10 cellular contexts compared by ENCODE assay signal in genomic region chr6:116087437-116088027, GRCh38. TPM values are rescaled to one million over a fixed set of nuclear protein-coding genes. Genes with fewer than 3 reads are reported as not detected.
DNase-seq lines count a peak whose midpoint lies in the region; ATAC-seq, FAIRE-seq and TF ChIP-seq lines count a peak whose summit lies in the region.
"Had no signal": no experiment of that assay in that cellular context is flagged by ENCODE, and none has a peak within 500 bp of the region (broad histone marks: within the 10 kb centered on the region; RNA-seq: fewer than 3 reads in every experiment).

No MANE protein-coding gene starts in this region.

- TF ChIP-seq CTCF in fibroblast of the aortic adventitia (IDR thresholded peaks at IDR 0.05; ENCODE audit: insufficient read depth, low read length) = no peak

- DNase-seq in GM12891 (ENCODE audit: insufficient read length, low spot score) (no peak), fibroblast of the aortic adventitia (ENCODE audit: low read depth) (peak; percentile 47), HuH-7.5 (ENCODE audit: low spot score) (no peak), NCI-H1930 (lab: John Stamatoyannopoulos, UW) (no peak), COLO668 (lab: John Stamatoyannopoulos, UW; ENCODE audit: unreplicated experiment) (no peak), KG1 (lab: John Stamatoyannopoulos, UW) (no peak)
- DNase-seq: kidney had no signal

- ATAC-seq in GM21717 (IDR thresholded peaks at IDR 0.05; ENCODE audit: unreplicated experiment) = peak; percentile 97
- ATAC-seq in HG03565 (IDR thresholded peaks at IDR 0.05; ENCODE audit: unreplicated experiment) = peak; percentile 88
- ATAC-seq: HCT116 had no signal

- TF ChIP-seq POLR2A in GM12891 (IDR thresholded peaks at IDR 0.05; ENCODE audit: low read depth, low read length) = peak; percentile 68

- FAIRE-seq in GM12891 (lab: Jason Lieb, UNC) = peak; percentile 94
- FAIRE-seq: kidney had no signal

- no peak overlapping the region for H3K4me3 ChIP-seq in fibroblast of the aortic adventitia (ENCODE audit: low read depth, low read length)

TF ChIP-seq in GM12891, 5 proteins besides CTCF, POLR2A, EP300 and RAD21:
- 0 out of 2 replicates have a peak, but pooled peaks have one; percentile 52 for TF ChIP-seq POU2F2 (IDR thresholded peaks at IDR 0.05; ENCODE audit: low read depth, low read length)
- peak; percentile 61; the same call in 1 of the 2 replicates for TF ChIP-seq POLR2AphosphoS5 (IDR thresholded peaks at IDR 0.05; ENCODE audit: low read depth, low read length)
- no peak for TF ChIP-seq PAX5 (IDR thresholded peaks at IDR 0.05; ENCODE audit: insufficient read depth, low read length, severe bottlenecking)
- peak; percentile 97 for TF ChIP-seq SPI1 (IDR thresholded peaks at IDR 0.05; ENCODE audit: low read depth, low read length)

RNA-seq across cellular contexts. Expression of gene NT5DC1, which starts 13.1 kb away (rescaled TPM):
- polyA plus RNA-seq in GM12891 (2012; ENCODE audit: low read depth, missing spikeins) = 68.8 TPM
- total RNA-seq in fibroblast of the aortic adventitia (ENCODE audit: low replicate concordance) = 7.2 and 14.0 TPM in 2 replicates

RNA-seq across cellular contexts. Expression of gene FRK, which starts 26.8 kb away (rescaled TPM):
- 0.33 TPM for polyA plus RNA-seq in GM12891 (2012; ENCODE audit: low read depth, missing spikeins)
- 2.0 TPM in 2 replicates for total RNA-seq in fibroblast of the aortic adventitia (ENCODE audit: low replicate concordance)

RNA-seq across cellular contexts. Expression of gene COL10A1, which starts 38.4 kb away (rescaled TPM):
- 0.15 TPM for polyA plus RNA-seq in GM12891 (2012; ENCODE audit: low read depth, missing spikeins)
- not detected in 2 replicates for total RNA-seq in fibroblast of the aortic adventitia (ENCODE audit: low replicate concordance)
